10 cellular contexts compared by ENCODE assay signal in genomic region chr7:20647908-20648776, GRCh38. TPM values are rescaled to one million over a fixed set of nuclear protein-coding genes. Genes with fewer than 3 reads are reported as not detected.
DNase-seq lines count a peak whose midpoint lies in the region; ATAC-seq lines count a peak whose summit lies in the region.
"Had no signal": no experiment of that assay in that cellular context is flagged by ENCODE, and none has a peak within 500 bp of the region (broad histone marks: within the 10 kb centered on the region; RNA-seq: fewer than 3 reads in every experiment).

No MANE protein-coding gene starts in this region.

- H3K4me1 Mint-ChIP-seq in stimulated activated memory B cell treated with anti-CD40 and anti-IgM and Interleukin-4, amounts not matched to agents 10 μg/mL and 1 μg/mL and 100 μg/mL, for 72 hours, result no peaks in the 10 kb centered on the region
- H3K4me1 Mint-ChIP-seq: CD4-positive, CD25-positive, alpha-beta regulatory T cell had no signal

- H3K27ac Mint-ChIP-seq in stimulated activated memory B cell treated with anti-CD40 and anti-IgM and Interleukin-4, amounts not matched to agents 10 μg/mL and 1 μg/mL and 100 μg/mL, for 72 hours, result no peak overlapping the region
- H3K27ac Mint-ChIP-seq: activated naive CD8-positive, alpha-beta T cell; CD4-positive, CD25-positive, alpha-beta regulatory T cell had no signal

- no peak overlapping the region for H3K4me3 Mint-ChIP-seq in stimulated activated memory B cell treated with anti-CD40 and anti-IgM and Interleukin-4, amounts not matched to agents 10 μg/mL and 1 μg/mL and 100 μg/mL, for 72 hours
- H3K4me3 Mint-ChIP-seq: activated naive CD8-positive, alpha-beta T cell; CD4-positive, CD25-positive, alpha-beta regulatory T cell had no signal

- no peaks in the 10 kb centered on the region for H3K9me3 Mint-ChIP-seq in stimulated activated memory B cell treated with anti-CD40 and anti-IgM and Interleukin-4, amounts not matched to agents 10 μg/mL and 1 μg/mL and 100 μg/mL, for 72 hours

- H3K27me3 Mint-ChIP-seq in stimulated activated memory B cell treated with anti-CD40 and anti-IgM and Interleukin-4, amounts not matched to agents 10 μg/mL and 1 μg/mL and 100 μg/mL, for 72 hours, result peaks cover 19% of the 10 kb centered on the region
- H3K27me3 Mint-ChIP-seq: CD4-positive, CD25-positive, alpha-beta regulatory T cell had no signal

- H3K36me3 Mint-ChIP-seq in stimulated activated memory B cell treated with anti-CD40 and anti-IgM and Interleukin-4, amounts not matched to agents 10 μg/mL and 1 μg/mL and 100 μg/mL, for 72 hours, result no peaks in the 10 kb centered on the region
- H3K36me3 Mint-ChIP-seq: activated naive CD8-positive, alpha-beta T cell; CD4-positive, CD25-positive, alpha-beta regulatory T cell had no signal

- no peak for ATAC-seq in stimulated activated memory B cell treated with anti-CD40 and anti-IgM and Interleukin-4, amounts not matched to agents 10 μg/mL and 1 μg/mL and 100 μg/mL, for 72 hours

- DNase-seq in NCI-H2196 (lab: John Stamatoyannopoulos, UW; ENCODE audit: unreplicated experiment), result peak; percentile 28
- no peak for DNase-seq in NCI-H2196 treated with DMSO at 0.1 percent for 48 hours (lab: John Stamatoyannopoulos, UW; ENCODE audit: unreplicated experiment)
- DNase-seq in HK-2 (ENCODE audit: unreplicated experiment), result peak; percentile 6
- DNase-seq in SK-N-DZ (ENCODE audit: low spot score), result peak; percentile 47
- peak; percentile 56 for DNase-seq in kidney tubule cell (ENCODE audit: low spot score)
- DNase-seq in globus pallidus (ENCODE audit: low spot score), result no peak
- DNase-seq in medulla oblongata (ENCODE audit: extremely low spot score), result no peak
- DNase-seq: CD4-positive, CD25-positive, alpha-beta regulatory T cell had no signal

RNA-seq across cellular contexts. Expression of gene ABCB5, which starts 32.7 kb away (rescaled TPM):
- polyA plus RNA-seq in SK-N-DZ (2014; cell fraction: cytosol; rRNA removed), result not detected in 2 replicates
- not detected in 2 replicates for polyA plus RNA-seq in SK-N-DZ (2014; cell fraction: nucleus; rRNA removed)
- polyA plus RNA-seq: CD4-positive, CD25-positive, alpha-beta regulatory T cell had no signal

Comparison
In these comparisons a context has a peak if more than half of its experiments do, and no peak if none do; other contexts are left out.
1. DNase-seq: peak in NCI-H2196 (single experiment), HK-2 (single experiment), SK-N-DZ (single experiment) and kidney tubule cell (single experiment); none in NCI-H2196 treated with DMSO at 0.1 percent for 48 hours (single experiment), globus pallidus (single experiment) and medulla oblongata (single experiment).